In the genomic region with DNA sequence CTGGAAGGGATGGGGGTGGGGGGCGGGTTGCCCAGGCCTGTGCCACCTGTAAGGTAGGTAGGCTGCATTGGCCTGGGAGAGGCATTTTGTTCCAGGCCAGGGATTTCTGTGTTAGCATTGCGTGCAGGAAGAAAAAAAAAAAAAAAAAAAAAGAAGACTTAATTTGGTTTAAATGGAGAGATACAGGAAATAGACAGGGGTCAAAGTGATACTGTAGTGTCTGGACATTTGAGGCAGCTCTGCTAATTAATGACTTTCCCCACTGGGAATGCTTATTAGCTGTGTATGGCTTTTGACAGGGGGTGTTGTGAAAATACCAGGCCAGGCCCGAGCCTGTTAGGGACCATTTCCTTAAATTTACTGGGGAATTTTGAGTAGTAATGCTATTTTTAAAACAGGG, we compare ENCODE assay signal across 8 cellular contexts. TPM values are rescaled to one million over a fixed set of nuclear protein-coding genes. Genes with fewer than 3 reads are reported as not detected.
DNase-seq lines count a peak whose midpoint lies in the region; ATAC-seq and TF ChIP-seq lines count a peak whose summit lies in the region.

No MANE protein-coding gene starts in this region.

- TF ChIP-seq POLR2A in IMR-90 (IDR thresholded peaks at IDR 0.05; ENCODE audit: low read depth, low read length) = no peak

- no peak overlapping the region for H2BK20ac ChIP-seq in IMR-90 (ENCODE audit: low read depth, low read length)

- peak overlapping the region; percentile 83 for H3K4me3 Mint-ChIP-seq in natural killer cell

- no peak overlapping the region for H4K91ac ChIP-seq in IMR-90 (ENCODE audit: insufficient read depth, low read depth, low read length)

- 0 out of 2 replicates have a peak, but pooled peaks cover 2% of the 10 kb centered on the region for H3K9me1 ChIP-seq in IMR-90 (ENCODE audit: insufficient read depth, low read length)

- CTCF ChIA-PET in IMR-90 (lab: Yijun Ruan, JAX) = interaction anchor here (1.0 kb wide), 1 partner anchor 8 kb away, joined by 3 read pairs; no protein-coding TSS in a partner anchor

- H3K9me3 ChIP-seq in BLaER1 (peaks cover 5% of the 10 kb centered on the region; the same call in 1 of the 2 replicates), IMR-90 (ENCODE audit: control insufficient read depth, insufficient read depth, low read length) (no peaks in the 10 kb centered on the region)

- dilution Hi-C loops in IMR-90 (cut with HindIII; ENCODE audit: low sequenced_read_pairs, unreplicated experiment) = no loop called here

- no peak overlapping the region for H2BK5ac ChIP-seq in IMR-90 (ENCODE audit: low read depth, low read length, poor library complexity, severe bottlenecking)

- no peak overlapping the region for H2BK120ac ChIP-seq in IMR-90 (ENCODE audit: low read depth, low read length)

- no peak for TF ChIP-seq CTCF in IMR-90 (conservative IDR thresholded peaks at IDR 0.05; ENCODE audit: low read depth, low read length)
- TF ChIP-seq CTCF in choroid plexus epithelial cell (conservative IDR thresholded peaks at IDR 0.05; ENCODE audit: low read depth, low read length) = no peak
- TF ChIP-seq CTCF in natural killer cell (IDR thresholded peaks at IDR 0.05) = no peak

- H3K9ac ChIP-seq in BLaER1 = peak overlapping the region; percentile 94
- peak overlapping the region; percentile 96 for H3K9ac ChIP-seq in IMR-90 (ENCODE audit: low read depth, low read length)

- no TSS peak for BruUV-seq in IMR-90 (replicated peaks; lab: Mats Ljungman, UMichigan)

- TF ChIP-seq RAD21 in IMR-90 (IDR thresholded peaks at IDR 0.05; ENCODE audit: low read length) = no peak

- no peaks in the 10 kb centered on the region for H3K36me3 Mint-ChIP-seq in natural killer cell

- WGBS in IMR-90 (ENCODE audit: extremely low coverage in 2 of 2, insufficient read length in 1 of 2), 2 experiments = 0% methylated on average over 1 of the region's 3 CpGs; no CpG with 5 or more reads in 1 of the 2 experiments

- peaks cover 53 to 57% of the 10 kb centered on the region in 2 donors for H3K4me1 Mint-ChIP-seq in natural killer cell

- H3K27me3 ChIP-seq in BLaER1 (no peaks in the 10 kb centered on the region), IMR-90 (ENCODE audit: control insufficient read depth, insufficient read depth, low read length) (peaks cover 3% of the 10 kb centered on the region; the same call in 1 of the 2 replicates)

- 0 out of 2 replicates have a peak overlapping the region, but pooled peaks have one; percentile 16 for H3K14ac ChIP-seq in IMR-90 (replicated peaks; ENCODE audit: low read depth, low read length)

- H3K36me3 ChIP-seq in BLaER1 (peaks cover 12% of the 10 kb centered on the region; the same call in 1 of the 2 replicates), IMR-90 (ENCODE audit: control insufficient read depth, insufficient read depth, low read length) (peaks cover under 1% of the 10 kb centered on the region; the same call in 1 of the 2 replicates)

- H3K9me3 Mint-ChIP-seq in natural killer cell = no peaks in the 10 kb centered on the region

- H3K56ac ChIP-seq in IMR-90 (ENCODE audit: extremely low read depth, insufficient read depth, low read length) = 0 out of 2 replicates have a peak overlapping the region, but pooled peaks have one; percentile 8

- H3K4me1 ChIP-seq in BLaER1 (peaks cover 26% of the 10 kb centered on the region), IMR-90 (ENCODE audit: control insufficient read depth, insufficient read depth, low read length) (peaks cover 2% of the 10 kb centered on the region)

- intact Hi-C loops in IMR-90 (cut with micrococcal nuclease) = loop anchor here (2.0 kb wide), 1 partner anchor 87 kb away; no protein-coding TSS in a partner anchor
- intact Hi-C loops in natural killer cell (cut with micrococcal nuclease) = no loop called here

- H4K20me1 ChIP-seq in BLaER1 (peaks cover 53% of the 10 kb centered on the region), IMR-90 (ENCODE audit: insufficient read depth, low read length) (peaks cover 46% of the 10 kb centered on the region; the same call in 1 of the 2 replicates)

- ATAC-seq in IMR-90 (ENCODE audit: low read depth) (no peak), natural killer cell (no peak), HG02763 (IDR thresholded peaks at IDR 0.05; ENCODE audit: unreplicated experiment) (no peak)

- no peak overlapping the region; the same call in 1 of the 2 replicates for H3K4ac ChIP-seq in IMR-90 (ENCODE audit: low read depth, low read length)

- no peak overlapping the region for H2BK15ac ChIP-seq in IMR-90 (ENCODE audit: low read depth, low read length)

- H3K4me3 ChIP-seq in BLaER1 (peak overlapping the region; percentile 97), IMR-90 (ENCODE audit: insufficient read depth, low read depth, low read length) (peak overlapping the region; percentile 67), choroid plexus epithelial cell (ENCODE audit: low read depth, low read length) (peak overlapping the region; percentile 69)

- no peak overlapping the region for H4K5ac ChIP-seq in IMR-90 (ENCODE audit: low read depth, low read length)

- peak overlapping the region; percentile 67 for H2AK9ac ChIP-seq in IMR-90 (replicated peaks; ENCODE audit: low read depth, low read length, poor library complexity)

- H3K18ac ChIP-seq in IMR-90 (ENCODE audit: low read depth, low read length) = 0 out of 2 replicates have a peak overlapping the region, but pooled peaks have one; percentile 42

- DNase-seq in IMR-90 (no peak), choroid plexus epithelial cell (ENCODE audit: low read depth) (no peak), natural killer cell (no peak), NCI-H1048 (lab: John Stamatoyannopoulos, UW) (no peak), NCI-H345 (lab: John Stamatoyannopoulos, UW) (no peak)
- no peak for DNase-seq in stimulated activated CD8-positive, alpha-beta memory T cell treated with anti-CD3 and anti-CD28 coated beads, Interleukin-4, amount 100 ng/mL, for 48 hours

- H2AK5ac ChIP-seq in IMR-90 (ENCODE audit: low read depth, low read length) = no peak overlapping the region

- H3K23ac ChIP-seq in IMR-90 (ENCODE audit: low read depth, low read length) = peak overlapping the region; percentile 22; the same call in 1 of the 2 replicates

- POLR2A ChIA-PET in IMR-90 (lab: Charles Lee; ENCODE audit: unreplicated experiment) = no interaction called here

- H4K8ac ChIP-seq in IMR-90 (ENCODE audit: low read depth in 2 of 2, low read length in 2 of 2) = no peak overlapping the region

- peak overlapping the region; percentile 91 for H2AFZ ChIP-seq in IMR-90 (replicated peaks; ENCODE audit: low read length, poor library complexity)

- peak overlapping the region; percentile 90 for H3K4me2 ChIP-seq in BLaER1
- peak overlapping the region; percentile 100 for H3K4me2 ChIP-seq in IMR-90 (ENCODE audit: low read depth, low read length)

- peaks cover 0 to 2% of the 10 kb centered on the region in 2 donors for H3K27me3 Mint-ChIP-seq in natural killer cell (ENCODE audit: low read depth in 2 of 2)

- H3K79me1 ChIP-seq in IMR-90 (ENCODE audit: low read depth in 1 of 2, low read length in 2 of 2) = peaks cover 17 to 41% of the 10 kb centered on the region in 2 experiments

- in situ Hi-C loops in IMR-90 (cut with MboI; ENCODE audit: low sequenced_read_pairs) = no loop called here

- H3K27ac ChIP-seq in BLaER1 (peak overlapping the region; percentile 96), IMR-90 (ENCODE audit: insufficient read depth, low read length) (peak overlapping the region; percentile 55)

- H3K27ac Mint-ChIP-seq in natural killer cell = peak overlapping the region; percentile 35 to 63

TF ChIP-seq in IMR-90, 13 proteins besides CTCF, POLR2A, EP300 and RAD21:
- TF ChIP-seq MAFK (IDR thresholded peaks at IDR 0.05; ENCODE audit: low read depth, low read length) (no peak), BHLHE40 (IDR thresholded peaks at IDR 0.05; ENCODE audit: low read depth, low read length) (no peak)

RNA-seq across cellular contexts. Expression of a gene that starts 0.9 kb away (rescaled TPM):
- total RNA-seq in IMR-90 (2012; rRNA removed) (32.6 and 33.3 TPM in 2 replicates), natural killer cell (10 to 100 TPM; 30.1 to 35.0 (median 33.7) TPM)
- 12.2 and 14.5 TPM in 2 replicates for polyA plus RNA-seq in IMR-90 (2012; rRNA removed)
- 3.4 and 3.8 TPM in 2 replicates for polyA plus RNA-seq in IMR-90 (2012; cell fraction: cytosol; rRNA removed)
- polyA plus RNA-seq in IMR-90 (2012; cell fraction: nucleus; rRNA removed; ENCODE audit: low replicate concordance) = 2.7 and 24.8 TPM in 2 replicates

RNA-seq across cellular contexts. Expression of a gene that starts 24.3 kb away (rescaled TPM):
- total RNA-seq in IMR-90 (2012; rRNA removed) (10.3 and 11.7 TPM in 2 replicates), natural killer cell (10 to 100 TPM; 16.8 to 20.8 (median 17.5) TPM)
- polyA plus RNA-seq in IMR-90 (2012; rRNA removed) = 4.4 and 4.5 TPM in 2 replicates
- polyA plus RNA-seq in IMR-90 (2012; cell fraction: cytosol; rRNA removed) = 1.5 and 1.7 TPM in 2 replicates
- 3.7 and 11.7 TPM in 2 replicates for polyA plus RNA-seq in IMR-90 (2012; cell fraction: nucleus; rRNA removed; ENCODE audit: low replicate concordance)
